14 cellular contexts compared by ENCODE assay signal in the genomic region with DNA sequence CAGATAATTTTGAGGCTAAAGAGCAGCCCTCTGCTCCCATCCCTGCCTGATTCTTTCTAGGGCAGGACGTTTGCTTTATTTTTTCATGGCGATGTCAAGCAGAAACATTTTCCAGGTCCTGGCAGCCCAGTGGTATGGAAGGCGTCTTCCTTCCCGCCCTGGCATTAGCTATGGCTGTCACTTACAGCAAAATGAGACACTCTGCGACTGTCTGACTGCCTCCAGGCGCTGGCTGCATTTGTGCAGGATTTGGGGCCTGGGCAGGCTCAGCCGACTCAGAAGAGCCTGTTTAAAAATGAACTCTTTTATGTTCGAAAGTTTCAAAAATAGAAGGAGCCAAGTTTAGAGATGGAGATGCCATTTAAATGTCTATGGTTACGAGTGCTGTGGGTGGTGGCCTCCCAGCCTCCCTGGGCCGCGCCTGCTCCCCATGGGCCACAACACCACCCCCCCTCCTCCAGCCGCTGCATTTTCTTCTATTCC. TPM values are rescaled to one million over a fixed set of nuclear protein-coding genes. Genes with fewer than 3 reads are reported as not detected.
DNase-seq lines count a peak whose midpoint lies in the region; ATAC-seq, FAIRE-seq and TF ChIP-seq lines count a peak whose summit lies in the region.
"Had no signal": no experiment of that assay in that cellular context is flagged by ENCODE, and none has a peak within 500 bp of the region (broad histone marks: within the 10 kb centered on the region; RNA-seq: fewer than 3 reads in every experiment).

No MANE protein-coding gene starts in this region.

- no peak overlapping the region for H3K27ac ChIP-seq in astrocyte (ENCODE audit: low read depth, low read length)

- H3K36me3 ChIP-seq in astrocyte (ENCODE audit: insufficient read depth, low read length) (no peaks in the 10 kb centered on the region), skeletal muscle satellite cell (ENCODE audit: insufficient read depth, low read length) (no peaks in the 10 kb centered on the region)

- no peak for FAIRE-seq in astrocyte (lab: Jason Lieb, UNC)
- FAIRE-seq: islet of Langerhans had no signal

- no peaks in the 10 kb centered on the region for H3K79me2 ChIP-seq in astrocyte (ENCODE audit: insufficient read depth, low read length)

- in situ Hi-C loops in G401 (cut with HindIII; ENCODE audit: low sequenced_read_pairs), result no loop called here

- DNase-seq in G401 (ENCODE audit: low spot score) (peak; percentile 67), astrocyte (ENCODE audit: low read depth) (no peak), islet precursor cell (peak; percentile 82), DMS 273 (lab: John Stamatoyannopoulos, UW; ENCODE audit: unreplicated experiment) (no peak), T-helper 17 cell (no peak), NCI-H2171 (lab: John Stamatoyannopoulos, UW) (no peak), NCI-H2081 (lab: John Stamatoyannopoulos, UW) (no peak)
- DNase-seq: activated CD4-positive, alpha-beta T cell treated with anti-CD3 and anti-CD28 coated beads for 1 hour; activated T-cell treated with anti-CD3 and anti-CD28 coated beads, Interleukin-2, amount 50 U/mL, for 4 hours; Karpas-422; NCI-H2171 treated with DMSO at 0.1 percent for 48 hours; SIG-M5 had no signal

- peak overlapping the region; percentile 64 for H2AFZ ChIP-seq in astrocyte (ENCODE audit: low read depth, low read length)

- no peaks in the 10 kb centered on the region for H3K9me3 Mint-ChIP-seq in astrocyte (ENCODE audit: unreplicated experiment)
- H3K9me3 Mint-ChIP-seq: activated T-cell treated with anti-CD3 and anti-CD28 coated beads, Interleukin-2, amount 50 U/mL, for 4 hours had no signal

- H4K20me1 ChIP-seq in astrocyte (ENCODE audit: insufficient read depth, low read length), result no peaks in the 10 kb centered on the region

- no peaks in the 10 kb centered on the region for H3K36me3 Mint-ChIP-seq in astrocyte (ENCODE audit: low read depth, unreplicated experiment)
- H3K36me3 Mint-ChIP-seq in T-helper 17 cell (ENCODE audit: low read depth), result no peaks in the 10 kb centered on the region

- no peaks in the 10 kb centered on the region for H3K9me3 ChIP-seq in astrocyte (ENCODE audit: insufficient read depth, low read depth, low read length)
- no peaks in the 10 kb centered on the region for H3K9me3 ChIP-seq in skeletal muscle satellite cell (replicated peaks; ENCODE audit: low read length)
- no peaks in the 10 kb centered on the region for H3K9me3 ChIP-seq in T-helper 17 cell (ENCODE audit: control insufficient read depth, low read length, poor library complexity, severe bottlenecking)

- H3K4me1 ChIP-seq in astrocyte (ENCODE audit: insufficient read depth, low read length) (peaks cover 54% of the 10 kb centered on the region), skeletal muscle satellite cell (ENCODE audit: control insufficient read depth, insufficient read depth, low read length) (peaks cover 50% of the 10 kb centered on the region)

- no peak for ATAC-seq in T-helper 17 cell
- ATAC-seq: activated T-cell treated with anti-CD3 and anti-CD28 coated beads, Interleukin-2, amount 50 U/mL, for 4 hours had no signal

- H3K27me3 ChIP-seq in astrocyte (ENCODE audit: insufficient read depth, low read length), result no peaks in the 10 kb centered on the region
- H3K27me3 ChIP-seq in skeletal muscle satellite cell (ENCODE audit: control insufficient read depth, insufficient read depth, low read length), result no peaks in the 10 kb centered on the region

- H3K27me3 Mint-ChIP-seq in astrocyte (ENCODE audit: low read depth, unreplicated experiment), result peaks cover 9% of the 10 kb centered on the region
- H3K27me3 Mint-ChIP-seq in T-helper 17 cell, result no peaks in the 10 kb centered on the region

- no peak overlapping the region for H3K4me3 ChIP-seq in astrocyte (ENCODE audit: insufficient read depth, low read depth, low read length)
- H3K4me3 ChIP-seq in skeletal muscle satellite cell (ENCODE audit: low read length), result no peak overlapping the region

- peak overlapping the region; percentile 38 for H3K9ac ChIP-seq in astrocyte (ENCODE audit: low read length)
- peak overlapping the region; percentile 49 for H3K9ac ChIP-seq in skeletal muscle satellite cell (ENCODE audit: low read depth, low read length)

- peak overlapping the region; percentile 53 for H3K4me2 ChIP-seq in astrocyte (ENCODE audit: low read length)
- peak overlapping the region; percentile 57 for H3K4me2 ChIP-seq in skeletal muscle satellite cell (ENCODE audit: low read length)

- TF ChIP-seq CTCF in astrocyte (IDR thresholded peaks at IDR 0.05; ENCODE audit: insufficient read depth, low read depth, low read length), result no peak

- H3K27ac Mint-ChIP-seq in astrocyte (ENCODE audit: unreplicated experiment), result no peak overlapping the region
- no peak overlapping the region for H3K27ac Mint-ChIP-seq in T-helper 17 cell

- H3K4me3 Mint-ChIP-seq in astrocyte (ENCODE audit: unreplicated experiment), result no peak overlapping the region
- H3K4me3 Mint-ChIP-seq in T-helper 17 cell, result no peak overlapping the region
- H3K4me3 Mint-ChIP-seq: activated T-cell treated with anti-CD3 and anti-CD28 coated beads, Interleukin-2, amount 50 U/mL, for 4 hours had no signal

- peaks cover 22% of the 10 kb centered on the region for H3K4me1 Mint-ChIP-seq in astrocyte (ENCODE audit: low read depth, unreplicated experiment)
- H3K4me1 Mint-ChIP-seq in T-helper 17 cell, result peaks cover 2% of the 10 kb centered on the region

RNA-seq across cellular contexts. Expression of a gene that starts 54.8 kb away (rescaled TPM):
- total RNA-seq in G401 (2014; rRNA removed; shearing (Covaris generic)), result 35.4 and 37.3 TPM in 2 replicates
- 92.9 and 105 TPM in 2 replicates for total RNA-seq in astrocyte
- total RNA-seq in skeletal muscle satellite cell (2012; rRNA removed), result 9.9 and 11.4 TPM in 2 replicates
- total RNA-seq in T-helper 17 cell, result 1 to 10 TPM; 2.3 to 2.6 TPM

Comparison
In these comparisons a context has a peak if more than half of its experiments do, and no peak if none do; other contexts are left out.
1. DNase-seq: peak in G401 (single experiment) and islet precursor cell (single experiment); none in astrocyte (single experiment), DMS 273 (single experiment), T-helper 17 cell (0 of 3), NCI-H2171 (single experiment) and NCI-H2081 (0 of 2).
2. RNA of a gene that starts 54.8 kb away (total RNA-seq): 92.9 to 105 TPM in astrocyte and 35.4 to 37.3 TPM in G401; 2.3 to 2.6 TPM in T-helper 17 cell; every median in the first group is over 10 times any median in the second.